ENCODE assay signal across 14 cellular contexts in the genomic region with DNA sequence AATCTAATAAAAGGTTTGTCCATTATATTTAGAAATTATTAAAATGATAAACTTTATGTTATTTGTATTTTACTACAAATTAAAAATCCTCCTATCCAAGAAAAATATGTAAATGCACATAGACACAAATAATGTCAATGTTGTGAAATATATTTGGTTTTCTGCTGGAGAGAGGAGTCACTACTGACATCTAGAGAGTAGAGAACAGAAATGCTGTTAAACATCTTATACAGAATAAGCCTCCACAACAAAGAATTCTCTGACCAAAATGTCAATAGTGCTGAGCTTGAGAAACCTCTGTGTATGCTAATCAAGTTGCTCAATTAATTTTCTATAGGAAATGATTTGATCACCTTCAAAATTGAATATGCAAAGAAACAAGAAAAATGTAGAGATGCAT. TPM values are rescaled to one million over a fixed set of nuclear protein-coding genes. Genes with fewer than 3 reads are reported as not detected.
A peak's percentile ranks its signal among the peaks of the same experiment; 100 is the strongest.
DNase-seq lines count a peak whose midpoint lies in the region; ATAC-seq and TF ChIP-seq lines count a peak whose summit lies in the region.
"Had no signal": no experiment of that assay in that cellular context is flagged by ENCODE, and none has a peak within 500 bp of the region (broad histone marks: within the 10 kb centered on the region; RNA-seq: fewer than 3 reads in every experiment).

No MANE protein-coding gene starts in this region.

- H3K9ac ChIP-seq in IMR-90 (ENCODE audit: low read depth, low read length) = no peak overlapping the region

- peak; percentile 71 for TF ChIP-seq RAD21 in IMR-90 (IDR thresholded peaks at IDR 0.05; ENCODE audit: low read length)

- H3K9me1 ChIP-seq in IMR-90 (ENCODE audit: insufficient read depth, low read length) = peaks cover 3% of the 10 kb centered on the region

- H2AK5ac ChIP-seq in IMR-90 (ENCODE audit: low read depth, low read length) = no peak overlapping the region

- no peak overlapping the region for H3K4ac ChIP-seq in IMR-90 (ENCODE audit: low read depth, low read length)

- H2BK20ac ChIP-seq in IMR-90 (ENCODE audit: low read depth, low read length) = no peak overlapping the region

- no peak overlapping the region for H2BK5ac ChIP-seq in IMR-90 (ENCODE audit: low read depth, low read length, poor library complexity, severe bottlenecking)

- H3K18ac ChIP-seq in IMR-90 (ENCODE audit: low read depth, low read length) = no peak overlapping the region

- intact Hi-C loops in IMR-90 (cut with micrococcal nuclease) (loop anchor here (10.0 kb wide), 1 partner anchor 586 kb away; no protein-coding TSS in a partner anchor), ovary (cut with DNase I) (loop anchor here in 1 of 4 donors (10.0 kb wide), 1 partner anchor 756 kb away; no protein-coding TSS in a partner anchor)

- H4K8ac ChIP-seq in IMR-90 (ENCODE audit: low read depth in 2 of 2, low read length in 2 of 2) = no peak overlapping the region

- H3K56ac ChIP-seq in IMR-90 (ENCODE audit: extremely low read depth, insufficient read depth, low read length) = no peak overlapping the region

- H2AK9ac ChIP-seq in IMR-90 (replicated peaks; ENCODE audit: low read depth, low read length, poor library complexity) = no peak overlapping the region

- dilution Hi-C loops in IMR-90 (cut with HindIII; ENCODE audit: low sequenced_read_pairs, unreplicated experiment) = no loop called here

- ATAC-seq in IMR-90 (ENCODE audit: low read depth) = peak; percentile 57
- ATAC-seq in HG03521 (IDR thresholded peaks at IDR 0.05; ENCODE audit: unreplicated experiment) = no peak
- no peak for ATAC-seq in HG02588 (IDR thresholded peaks at IDR 0.05; ENCODE audit: unreplicated experiment)
- ATAC-seq: gastroesophageal sphincter, GM12878 had no signal

- no peaks in the 10 kb centered on the region for H3K9me2 ChIP-seq in hepatocyte (replicated peaks; ENCODE audit: insufficient read depth)

- H3K27ac ChIP-seq in AG04450 (ENCODE audit: low read depth, low read length) (no peak overlapping the region), IMR-90 (ENCODE audit: insufficient read depth, low read length) (no peak overlapping the region), brain microvascular endothelial cell (no peak overlapping the region), hepatocyte (no peak overlapping the region), ovary (no peak overlapping the region)

- DNase-seq in AG04450 (ENCODE audit: low read depth, low spot score) (no peak), IMR-90 (peak; percentile 59), brain microvascular endothelial cell (no peak), hepatocyte (ENCODE audit: low spot score) (no peak), ovary (no peak), C1 segment of cervical spinal cord (lab: John Stamatoyannopoulos, UW) (no peak)
- DNase-seq: activated B cell treated with CpG ODN at 0.5 μM for 24 hours; activated CD8-positive, alpha-beta memory T cell treated with anti-CD3 and anti-CD28 coated beads, Interleukin-2, amount 50 U/mL, for 4 hours; activated naive CD4-positive, alpha-beta T cell treated with anti-CD3 and anti-CD28 coated beads, Interleukin-2, amount 10 ng/mL, durations not matched to agents 7 days and 5 days had no signal

- H3K27me3 ChIP-seq in AG04450 (ENCODE audit: control insufficient read depth, insufficient read depth, low read length) (no peaks in the 10 kb centered on the region), IMR-90 (ENCODE audit: control insufficient read depth, insufficient read depth, low read length) (no peaks in the 10 kb centered on the region), brain microvascular endothelial cell (replicated peaks) (no peaks in the 10 kb centered on the region), hepatocyte (no peaks in the 10 kb centered on the region), ovary (no peaks in the 10 kb centered on the region)
- H3K27me3 ChIP-seq: gastroesophageal sphincter had no signal

- H3K4me2 ChIP-seq in IMR-90 (ENCODE audit: low read depth, low read length) = no peak overlapping the region
- H3K4me2 ChIP-seq in hepatocyte = no peak overlapping the region

- peaks cover 5% of the 10 kb centered on the region; the same call in 1 of the 2 replicates for H3K4me1 ChIP-seq in IMR-90 (ENCODE audit: control insufficient read depth, insufficient read depth, low read length)
- H3K4me1 ChIP-seq in hepatocyte (ENCODE audit: insufficient read depth) = no peaks in the 10 kb centered on the region
- H3K4me1 ChIP-seq in ovary (ENCODE audit: insufficient read depth) = no peaks in the 10 kb centered on the region

- H3K4me3 ChIP-seq in AG04450 (ENCODE audit: low read depth, low read length) (no peak overlapping the region), IMR-90 (ENCODE audit: insufficient read depth, low read depth, low read length) (no peak overlapping the region), brain microvascular endothelial cell (ENCODE audit: low read depth, low read length) (no peak overlapping the region), hepatocyte (no peak overlapping the region), ovary (no peak overlapping the region)
- H3K4me3 ChIP-seq: gastroesophageal sphincter, GM12878 had no signal

- H4K20me1 ChIP-seq in IMR-90 (ENCODE audit: insufficient read depth, low read length) (no peaks in the 10 kb centered on the region), hepatocyte (ENCODE audit: insufficient read depth, poor library complexity, severe bottlenecking) (no peaks in the 10 kb centered on the region)

- no peaks in the 10 kb centered on the region for H3K79me2 ChIP-seq in hepatocyte

- TF ChIP-seq CTCF in AG04450 (IDR thresholded peaks at IDR 0.05; ENCODE audit: low read depth, low read length) (peak; percentile 46), IMR-90 (conservative IDR thresholded peaks at IDR 0.05; ENCODE audit: low read depth, low read length) (peak; percentile 61), brain microvascular endothelial cell (IDR thresholded peaks at IDR 0.05; ENCODE audit: low read depth, low read length, missing control alignments) (peak; percentile 49), hepatocyte (IDR thresholded peaks at IDR 0.05; ENCODE audit: poor library complexity) (peak; percentile 49), ovary (IDR thresholded peaks at IDR 0.05) (no peak)

- no peak overlapping the region for H4K5ac ChIP-seq in IMR-90 (ENCODE audit: low read depth, low read length)

- TF ChIP-seq POLR2A in IMR-90 (IDR thresholded peaks at IDR 0.05; ENCODE audit: low read depth, low read length) (no peak), ovary (IDR thresholded peaks at IDR 0.05) (no peak)

- H3K36me3 ChIP-seq in IMR-90 (ENCODE audit: control insufficient read depth, insufficient read depth, low read length) (no peaks in the 10 kb centered on the region), brain microvascular endothelial cell (replicated peaks) (no peaks in the 10 kb centered on the region), hepatocyte (replicated peaks; ENCODE audit: insufficient read depth, low read depth) (no peaks in the 10 kb centered on the region), ovary (no peaks in the 10 kb centered on the region)
- H3K36me3 ChIP-seq: gastroesophageal sphincter had no signal

- no peak overlapping the region for H2BK15ac ChIP-seq in IMR-90 (ENCODE audit: low read depth, low read length)

- no peak for TF ChIP-seq EP300 in ovary (IDR thresholded peaks at IDR 0.05)

- H3K14ac ChIP-seq in IMR-90 (replicated peaks; ENCODE audit: low read depth, low read length) = no peak overlapping the region

- BruUV-seq in IMR-90 (replicated peaks; lab: Mats Ljungman, UMichigan) = no TSS peak

- H2BK120ac ChIP-seq in IMR-90 (ENCODE audit: low read depth, low read length) = no peak overlapping the region

- POLR2A ChIA-PET in AG04450 (lab: Yijun Ruan, JAX) = no interaction called here
- POLR2A ChIA-PET in IMR-90 (lab: Charles Lee; ENCODE audit: unreplicated experiment) = interaction anchor here (0.6 kb wide), 1 partner anchor 16 kb away, joined by 3 read pairs; no protein-coding TSS in a partner anchor

- no peaks in the 10 kb centered on the region for H3K79me1 ChIP-seq in IMR-90 (ENCODE audit: low read depth in 1 of 2, low read length in 2 of 2)

- H3K9me3 ChIP-seq in AG04450 (ENCODE audit: control insufficient read depth, insufficient read depth, low read length) (no peaks in the 10 kb centered on the region), IMR-90 (ENCODE audit: control insufficient read depth, insufficient read depth, low read length) (no peaks in the 10 kb centered on the region), hepatocyte (ENCODE audit: low read depth) (no peaks in the 10 kb centered on the region), ovary (no peaks in the 10 kb centered on the region)
- H3K9me3 ChIP-seq: gastroesophageal sphincter had no signal

- H2AFZ ChIP-seq in IMR-90 (replicated peaks; ENCODE audit: low read length, poor library complexity) (no peak overlapping the region), hepatocyte (no peak overlapping the region)

- H3K23ac ChIP-seq in IMR-90 (ENCODE audit: low read depth, low read length) = no peak overlapping the region

- CTCF ChIA-PET in AG04450 (lab: Charles Lee) (interaction anchor here (1.0 to 1.8 kb wide), 3 partner anchors 15 to 1558 kb away, joined by 3 to 5 read pairs (median 4); no protein-coding TSS in a partner anchor), IMR-90 (lab: Yijun Ruan, JAX) (no interaction called here)

- in situ Hi-C loops in IMR-90 (cut with MboI; ENCODE audit: low sequenced_read_pairs) (loop anchor here (25.0 kb wide), 1 partner anchor 1161 kb away; no protein-coding TSS in a partner anchor), brain microvascular endothelial cell (cut with HindIII; ENCODE audit: low pct_ligation_motif_present, low sequenced_read_pairs) (loop anchor here (25.0 kb wide), 2 partner anchors 764 to 1514 kb away; no protein-coding TSS in a partner anchor)

- H4K91ac ChIP-seq in IMR-90 (ENCODE audit: insufficient read depth, low read depth, low read length) = no peak overlapping the region

TF ChIP-seq in IMR-90, 13 proteins besides CTCF, POLR2A, EP300 and RAD21 (continues in another document):
- TF ChIP-seq BHLHE40 (IDR thresholded peaks at IDR 0.05; ENCODE audit: low read depth, low read length) (no peak), RCOR1 (IDR thresholded peaks at IDR 0.05; ENCODE audit: insufficient replicate concordance, low read length) (no peak), MAZ (IDR thresholded peaks at IDR 0.05; ENCODE audit: borderline replicate concordance, low read depth, low read length) (no peak), FOS (IDR thresholded peaks at IDR 0.05; ENCODE audit: low read depth, low read length) (no peak)

RNA-seq across cellular contexts. Expression of a gene that starts 12.4 kb away (rescaled TPM):
- polyA plus RNA-seq in AG04450 (2011; rRNA removed) = 0.86 and 1.5 TPM in 2 replicates
- 1.8 and 2.2 TPM in 2 replicates for polyA minus RNA-seq in AG04450 (2011; rRNA and poly(A)+ RNA removed)
- total RNA-seq in IMR-90 (2012; rRNA removed) = under 0.01 and 0.36 TPM in 2 replicates
- 0.24 and 0.27 TPM in 2 replicates for polyA plus RNA-seq in IMR-90 (2012; rRNA removed)
- 0.08 and 0.27 TPM in 2 replicates for polyA plus RNA-seq in IMR-90 (2012; cell fraction: cytosol; rRNA removed)
- polyA plus RNA-seq in IMR-90 (2012; cell fraction: nucleus; rRNA removed; ENCODE audit: low replicate concordance) = 0.30 and 0.47 TPM in 2 replicates
- total RNA-seq in hepatocyte = 0.36 and 0.47 TPM in 2 replicates
- not detected in 2 replicates for polyA plus RNA-seq in hepatocyte
- under 1 TPM in 4 of 7 donors, not detected in 3; 0.12 to 0.55 (median 0.24) TPM for total RNA-seq in ovary
- polyA plus RNA-seq in ovary = under 1 TPM; 0.33 to 0.63 TPM
- total RNA-seq: activated B cell treated with CpG ODN at 0.5 μM for 24 hours, GM12878 had no signal
- polyA plus RNA-seq: CD14-positive monocyte had no signal

Comparison
In these comparisons a context has a peak if more than half of its experiments do, and no peak if none do; other contexts are left out.
1. CTCF ChIP-seq: peak in AG04450 (single experiment), IMR-90 (single experiment), brain microvascular endothelial cell (single experiment) and hepatocyte (single experiment); none in ovary (0 of 3).